7 cellular contexts compared by ENCODE assay signal in genomic region chr6:25027221-25027916, GRCh38.
A peak's percentile ranks its signal among the peaks of the same experiment; 100 is the strongest.
DNase-seq lines count a peak whose midpoint lies in the region; ATAC-seq and TF ChIP-seq lines count a peak whose summit lies in the region.

No MANE protein-coding gene starts in this region.

- H2BK120ac ChIP-seq in mesenchymal stem cell (ENCODE audit: low read depth, low read length): no peak overlapping the region

- WGBS in mesenchymal stem cell: 86% methylated on average over 31 of the region's 31 CpGs

- peak; percentile 49 for DNase-seq in activated CD8-positive, alpha-beta memory T cell treated with anti-CD3 and anti-CD28 coated beads, Interleukin-2, amount 50 U/mL, for 1 hour (ENCODE audit: extremely low read depth)
- DNase-seq in mesenchymal stem cell (no peak), A673 (ENCODE audit: low spot score) (no peak), NCI-H345 (lab: John Stamatoyannopoulos, UW) (no peak), NCI-H446 treated with DMSO at 0.1 percent for 48 hours (lab: John Stamatoyannopoulos, UW) (no peak)

- no peak overlapping the region for H4K8ac ChIP-seq in mesenchymal stem cell (ENCODE audit: low read length)

- no peak overlapping the region for H3K9ac ChIP-seq in mesenchymal stem cell (ENCODE audit: low read length)

- H3K4me2 ChIP-seq in mesenchymal stem cell (ENCODE audit: low read length, poor library complexity, severe bottlenecking): no peak overlapping the region

- peak overlapping the region; percentile 64 for H2BK15ac ChIP-seq in mesenchymal stem cell (ENCODE audit: low read depth, poor library complexity, severe bottlenecking)

- CTCF ChIA-PET in A673 (lab: Charles Lee): no interaction called here

- no peaks in the 10 kb centered on the region for H3K79me1 ChIP-seq in mesenchymal stem cell (replicated peaks; ENCODE audit: low read length, poor library complexity, severe bottlenecking)

- H3K18ac ChIP-seq in mesenchymal stem cell (ENCODE audit: low read depth in 1 of 2, low read length in 2 of 2): no peak overlapping the region

- peak overlapping the region in 1 of 2 experiments; percentile 33 for H2BK12ac ChIP-seq in mesenchymal stem cell (ENCODE audit: low read length in 2 of 2)

- H2AK5ac ChIP-seq in mesenchymal stem cell (ENCODE audit: low read length, severe bottlenecking): no peak overlapping the region

- H2BK5ac ChIP-seq in mesenchymal stem cell (ENCODE audit: low read depth, low read length, poor library complexity, severe bottlenecking): no peak overlapping the region

- H2AFZ ChIP-seq in mesenchymal stem cell (ENCODE audit: low read depth, low read length): no peak overlapping the region

- H3K27me3 ChIP-seq in mesenchymal stem cell (ENCODE audit: control insufficient read depth in 1 of 2, insufficient read depth in 1 of 2, low read length in 2 of 2) (no peaks in the 10 kb centered on the region), A673 (replicated peaks; ENCODE audit: insufficient read depth, low read depth, low read length, poor library complexity) (no peaks in the 10 kb centered on the region)

- H3K14ac ChIP-seq in mesenchymal stem cell (ENCODE audit: low read length in 2 of 2): no peak overlapping the region

- no peak overlapping the region for H3K4ac ChIP-seq in mesenchymal stem cell (ENCODE audit: low read depth in 1 of 2, low read length in 2 of 2)

- H3K27ac ChIP-seq in mesenchymal stem cell (ENCODE audit: low read length, poor library complexity, severe bottlenecking): no peak overlapping the region
- H3K27ac ChIP-seq in A673 (ENCODE audit: low read depth, low read length, poor library complexity, severe bottlenecking): no peak overlapping the region

- no TSS peak for BruUV-seq in A673 (replicated peaks; lab: Mats Ljungman, UMichigan)

- H3K23ac ChIP-seq in mesenchymal stem cell (ENCODE audit: low read length in 2 of 2): no peak overlapping the region

- ATAC-seq in GM19452 (IDR thresholded peaks at IDR 0.05; ENCODE audit: unreplicated experiment) (peak; percentile 95), HG03457 (IDR thresholded peaks at IDR 0.05; ENCODE audit: unreplicated experiment) (peak; percentile 91)

- POLR2A ChIA-PET in A673 (lab: Charles Lee; ENCODE audit: low non-redundant PET): no interaction called here

- no peak overlapping the region for H4K91ac ChIP-seq in mesenchymal stem cell (ENCODE audit: low read length)

- H3K4me3 ChIP-seq in mesenchymal stem cell (ENCODE audit: insufficient read depth in 1 of 2, low read depth in 1 of 2, low read length in 2 of 2) (no peak overlapping the region), A673 (ENCODE audit: low read depth, low read length, poor library complexity, severe bottlenecking) (no peak overlapping the region)

- H3K36me3 ChIP-seq in mesenchymal stem cell (ENCODE audit: control insufficient read depth in 1 of 2, insufficient read depth in 2 of 2, low read depth in 1 of 2, low read length in 2 of 2) (no peaks in the 10 kb centered on the region), A673 (ENCODE audit: insufficient read depth, low read length, poor library complexity, severe bottlenecking) (no peaks in the 10 kb centered on the region)

- no peak for TF ChIP-seq CTCF in A673 (conservative IDR thresholded peaks at IDR 0.05; ENCODE audit: low read depth, low read length)

- no peaks in the 10 kb centered on the region for H3K4me1 ChIP-seq in mesenchymal stem cell (ENCODE audit: control insufficient read depth, insufficient read depth, low read depth, low read length)
- H3K4me1 ChIP-seq in A673 (ENCODE audit: insufficient read depth, low read length, poor library complexity, severe bottlenecking): peaks cover 20% of the 10 kb centered on the region

- intact Hi-C loops in A673 (cut with micrococcal nuclease; ENCODE audit: unreplicated experiment): no loop called here

- H3K9me3 ChIP-seq in mesenchymal stem cell (ENCODE audit: control insufficient read depth, low read length) (no peaks in the 10 kb centered on the region), A673 (ENCODE audit: low read depth, low read length, poor library complexity, severe bottlenecking) (no peaks in the 10 kb centered on the region)
